In genomic region chr14:34721129-34721528, GRCh38 we compare ENCODE assay signal across 26 cellular contexts.
"Had no signal": no experiment of that assay in that cellular context is flagged by ENCODE, and none has a peak within 500 bp of the region (broad histone marks: within the 10 kb centered on the region; RNA-seq: fewer than 3 reads in every experiment).

No MANE protein-coding gene starts in this region.

- H3K9me3 ChIP-seq: colonic mucosa, esophagus squamous epithelium, gastrocnemius medialis, heart right ventricle, left lung, lower lobe of right lung, mucosa of descending colon had no signal

- H3K27ac ChIP-seq: colonic mucosa, epithelial cell of prostate, esophagus squamous epithelium, gastrocnemius medialis, heart right ventricle, left lung, lower lobe of right lung had no signal

- ATAC-seq: effector memory CD8-positive, alpha-beta T cell; esophagus mucosa; gastrocnemius medialis; heart right ventricle; left cardiac atrium; left lung; left ventricle myocardium superior; lower lobe of right lung; mucosa of descending colon had no signal

- H3K4me3 ChIP-seq: colonic mucosa, esophagus squamous epithelium, gastrocnemius medialis, heart right ventricle, left lung, lower lobe of right lung, mucosa of descending colon had no signal

- FAIRE-seq: endometrium, islet of Langerhans, keratinocyte had no signal

- H3K4me1 ChIP-seq: colonic mucosa, lower lobe of right lung had no signal

- H3K36me3 ChIP-seq: colonic mucosa, esophagus squamous epithelium, gastrocnemius medialis, heart right ventricle, left lung, lower lobe of right lung had no signal

- DNase-seq: colonic mucosa; cortex of kidney; effector CD8-positive, alpha-beta T cell; effector memory CD8-positive, alpha-beta T cell; endodermal cell; erythroblast; esophagus squamous epithelium; foreskin fibroblast; foreskin melanocyte; gastrocnemius medialis; glutamatergic neuron; head of caudate nucleus; heart right ventricle; hippocampal formation; left cardiac atrium; left lung; left ventricle myocardium superior; lower lobe of right lung; mesenchymal stem cell; mucosa of descending colon; naive B cell had no signal
